Comparison of ENCODE assay signal across 1 cellular context in the genomic region with DNA sequence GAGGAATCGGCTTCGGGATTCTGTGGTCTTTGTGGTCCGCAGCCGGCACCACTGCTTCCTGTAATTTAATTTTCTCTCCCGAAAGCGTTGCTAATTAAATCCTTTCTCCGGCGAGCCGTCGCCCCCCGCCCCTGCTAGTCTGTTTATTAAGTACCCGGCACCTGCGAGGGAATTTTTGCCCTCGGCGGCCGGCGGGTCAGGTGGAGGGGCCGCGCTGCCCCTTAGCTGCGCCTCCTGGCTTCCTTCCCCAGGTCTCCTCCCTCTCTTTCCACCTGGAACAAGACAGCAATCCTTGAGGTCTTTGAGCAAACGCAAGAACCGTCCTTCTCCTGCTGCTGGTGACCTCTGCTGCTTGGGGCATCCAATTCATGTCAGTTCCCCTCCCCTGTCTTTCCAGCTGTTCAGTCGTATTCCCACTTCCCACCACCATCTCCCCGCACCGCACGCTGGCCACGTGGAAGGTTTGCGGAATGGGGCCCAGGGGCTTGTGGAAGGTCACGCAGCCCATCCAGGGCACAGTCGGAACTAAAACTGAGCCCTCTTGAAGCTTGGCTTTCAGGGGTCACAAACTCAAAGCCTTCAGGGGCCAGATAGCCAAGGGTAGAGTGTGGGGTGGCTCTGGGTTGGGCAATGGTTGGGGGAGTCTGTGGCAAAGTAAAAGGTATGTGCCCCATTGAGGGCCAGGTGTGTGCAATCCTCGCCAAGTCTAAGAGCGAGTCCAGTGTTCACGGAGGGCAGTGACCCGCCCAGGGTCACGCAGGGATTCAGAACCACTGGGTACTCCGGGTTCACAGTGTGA.
A peak's percentile ranks its signal among the peaks of the same experiment; 100 is the strongest.
TF ChIP-seq lines count a peak whose summit lies in the region.

No MANE protein-coding gene starts in this region.

TF ChIP-seq in H1, 55 proteins besides CTCF, POLR2A, EP300 and RAD21:
- TF ChIP-seq EZH2 (IDR thresholded peaks at IDR 0.05; ENCODE audit: low read depth, low read length, severe bottlenecking) (no peak), SAP30 (IDR thresholded peaks at IDR 0.05; ENCODE audit: insufficient read depth, insufficient replicate concordance, low read length) (no peak), MAFK (IDR thresholded peaks at IDR 0.05; ENCODE audit: low read depth, low read length) (no peak), RBBP5 (IDR thresholded peaks at IDR 0.05; ENCODE audit: borderline replicate concordance, low read depth, low read length) (0 out of 2 replicates have a peak, but pooled peaks have one; percentile 25), POU5F1 (IDR thresholded peaks at IDR 0.05; ENCODE audit: low read depth, low read length) (no peak), YY1 (IDR thresholded peaks at IDR 0.05; ENCODE audit: low read depth, low read length) (no peak), E2F6 (IDR thresholded peaks at IDR 0.05) (peak; percentile 75), JUN (IDR thresholded peaks at IDR 0.05; ENCODE audit: low read depth, low read length) (no peak), KDM4A (IDR thresholded peaks at IDR 0.05; ENCODE audit: low read depth, low read length, severe bottlenecking) (no peak), CHD2 (IDR thresholded peaks at IDR 0.05; ENCODE audit: low read length) (no peak), SUZ12 (IDR thresholded peaks at IDR 0.05; ENCODE audit: low read length) (no peak)
- TF ChIP-seq, protein P1, sequence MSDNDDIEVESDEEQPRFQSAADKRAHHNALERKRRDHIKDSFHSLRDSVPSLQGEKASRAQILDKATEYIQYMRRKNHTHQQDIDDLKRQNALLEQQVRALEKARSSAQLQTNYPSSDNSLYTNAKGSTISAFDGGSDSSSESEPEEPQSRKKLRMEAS (IDR thresholded peaks at IDR 0.05), result peak; percentile 84
